Comparison of ENCODE assay signal across 13 cellular contexts in genomic region chr6:109867970-109868358, GRCh38.
DNase-seq lines count a peak whose midpoint lies in the region; ATAC-seq and TF ChIP-seq lines count a peak whose summit lies in the region.
"Had no signal": no experiment of that assay in that cellular context is flagged by ENCODE, and none has a peak within 500 bp of the region (broad histone marks: within the 10 kb centered on the region; RNA-seq: fewer than 3 reads in every experiment).

No MANE protein-coding gene starts in this region.

- ATAC-seq in body of pancreas (peak; percentile 45), HG03439 (IDR thresholded peaks at IDR 0.05; ENCODE audit: unreplicated experiment) (no peak), HG03097 (IDR thresholded peaks at IDR 0.05; ENCODE audit: low FRiP score, unreplicated experiment) (no peak)

- 5 to 28% methylated on average over 2 of the region's 2 CpGs for WGBS in body of pancreas, 2 donors

- no peaks in the 10 kb centered on the region for H3K27me3 ChIP-seq in body of pancreas
- H3K27me3 ChIP-seq: cardiac muscle cell, heart left ventricle had no signal

- DNase-seq in GM04504 (ENCODE audit: low read depth) (peak; percentile 1), body of pancreas (peak in 1 of 4 donors; percentile 30), iris pigment epithelial cell (ENCODE audit: low read depth) (peak; percentile 39), stromal cell of bone marrow (ENCODE audit: low read depth) (peak; percentile 68), D341Med (ENCODE audit: low spot score) (no peak), NAMALWA (ENCODE audit: low spot score) (no peak)
- DNase-seq: activated naive CD4-positive, alpha-beta T cell treated with anti-CD3 and anti-CD28 coated beads, Interleukin-2, amount 10 ng/mL, durations not matched to agents 7 days and 5 days; DND-41; NCI-H1092 had no signal

- intact Hi-C loops in body of pancreas (cut with DNase I), result no loop called here

- TF ChIP-seq POLR2A in body of pancreas (IDR thresholded peaks at IDR 0.05), result no peak

- TF ChIP-seq CTCF in body of pancreas (IDR thresholded peaks at IDR 0.05), result no peak

- no peaks in the 10 kb centered on the region for H3K9me3 ChIP-seq in body of pancreas
- H3K9me3 ChIP-seq: heart left ventricle had no signal

- H3K27ac ChIP-seq in body of pancreas, result no peak overlapping the region
- H3K27ac ChIP-seq: cardiac muscle cell had no signal

- H3K36me3 ChIP-seq in body of pancreas (replicated peaks in 1 of 2; ENCODE audit: insufficient read depth in 1 of 2, low read depth in 2 of 2), result no peaks in the 10 kb centered on the region
- H3K36me3 ChIP-seq: cardiac muscle cell, heart left ventricle had no signal

- H3K4me3 ChIP-seq in body of pancreas, result no peak overlapping the region
- H3K4me3 ChIP-seq: cardiac muscle cell, heart left ventricle had no signal

- H3K4me1 ChIP-seq in body of pancreas, result peaks cover 10% of the 10 kb centered on the region

Comparison
In these comparisons a context has a peak if more than half of its experiments do, and no peak if none do; other contexts are left out.
1. DNase-seq: peak in GM04504 (single experiment), iris pigment epithelial cell (single experiment) and stromal cell of bone marrow (single experiment); none in D341Med (single experiment) and NAMALWA (single experiment).